ENCODE assay signal across 8 cellular contexts in the genomic region with DNA sequence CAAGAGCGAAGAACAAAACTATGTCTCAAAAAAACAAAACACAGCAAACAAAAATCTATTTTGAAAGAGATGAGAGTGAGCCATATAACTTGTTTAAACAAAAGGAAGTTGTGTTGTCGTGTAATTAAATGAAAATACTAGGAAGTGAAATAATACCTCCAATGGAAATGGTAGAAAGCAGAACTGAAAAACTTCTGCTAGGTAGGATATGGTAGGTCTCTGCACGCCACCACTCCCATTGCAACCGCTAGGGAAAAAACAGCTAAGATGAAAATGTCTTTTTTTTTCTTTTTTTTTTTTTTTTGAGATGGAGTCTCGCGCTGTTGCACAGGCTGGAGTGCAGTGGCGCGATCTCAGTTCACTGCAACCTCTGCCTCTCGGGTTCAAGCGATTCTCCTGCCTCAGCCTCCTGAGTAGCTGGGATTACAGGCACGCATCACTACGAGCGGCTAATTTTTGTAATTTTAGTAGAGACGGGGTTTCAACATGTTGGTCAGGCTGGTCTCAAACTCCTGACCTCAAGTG. TPM values are rescaled to one million over a fixed set of nuclear protein-coding genes. Genes with fewer than 3 reads are reported as not detected.
DNase-seq lines count a peak whose midpoint lies in the region; ATAC-seq and TF ChIP-seq lines count a peak whose summit lies in the region.
"Not testable (repeated sequence)": the region's sequence is repeated elsewhere in the genome, so short reads cannot be mapped to it uniquely, and the experiment has no call there.

No MANE protein-coding gene starts in this region.

- H3K36me3 ChIP-seq in neutrophil = peaks cover 56% of the 10 kb centered on the region

- H3K27ac Mint-ChIP-seq in activated B cell treated with CpG ODN at 0.5 μM for 24 hours = peak overlapping the region; percentile 87

- POLR2A ChIA-PET in activated B cell treated with CpG ODN at 0.5 μM for 24 hours (lab: Charles Lee) = interaction anchor here (0.6 to 12.7 kb wide), 6 partner anchors 12 to 509 kb away, joined by 3 to 213 read pairs (median 4); a partner anchor contains a TSS

- H3K27ac ChIP-seq in neutrophil = peak overlapping the region; percentile 60

- not testable (repeated sequence) for H3K27me3 Mint-ChIP-seq in activated B cell treated with CpG ODN at 0.5 μM for 24 hours

- H3K9me3 Mint-ChIP-seq in activated B cell treated with CpG ODN at 0.5 μM for 24 hours = not testable (repeated sequence)

- not testable (repeated sequence) for H3K4me1 ChIP-seq in neutrophil (ENCODE audit: control insufficient read depth in 1 of 2, insufficient read depth in 1 of 2, low read depth in 1 of 2, low read length in 1 of 2)

- H3K4me3 ChIP-seq in neutrophil (ENCODE audit: low read depth in 1 of 2, low read length in 1 of 2) = not testable (repeated sequence)

- H3K36me3 Mint-ChIP-seq in activated B cell treated with CpG ODN at 0.5 μM for 24 hours (ENCODE audit: low read depth) = peaks cover 20% of the 10 kb centered on the region

- H3K9me3 ChIP-seq in neutrophil = not testable (repeated sequence)

- peak; percentile 90 for DNase-seq in CD1c-positive myeloid dendritic cell (ENCODE audit: extremely low spot score)
- peak; percentile 83 for DNase-seq in GM20000 (ENCODE audit: low spot score)
- peak; percentile 75 for DNase-seq in NOMO-1 treated with dmso at 0.1 percent for 144 hours (lab: John Stamatoyannopoulos, UW; ENCODE audit: unreplicated experiment)
- not testable (repeated sequence) for DNase-seq in activated B cell treated with CpG ODN at 0.5 μM for 24 hours

- H3K4me3 Mint-ChIP-seq in activated B cell treated with CpG ODN at 0.5 μM for 24 hours = peak overlapping the region; percentile 69

- intact Hi-C loops in activated B cell treated with CpG ODN at 0.5 μM for 24 hours (cut with micrococcal nuclease) = not testable (repeated sequence)

- peak; percentile 65 for ATAC-seq in GM18511 (IDR thresholded peaks at IDR 0.05; ENCODE audit: unreplicated experiment)
- peak; percentile 57 for ATAC-seq in HG02840 (IDR thresholded peaks at IDR 0.05; ENCODE audit: low FRiP score, unreplicated experiment)
- peak; percentile 69 for ATAC-seq in HG03469 (IDR thresholded peaks at IDR 0.05; ENCODE audit: unreplicated experiment)
- ATAC-seq in activated B cell treated with CpG ODN at 0.5 μM for 24 hours (ENCODE audit: low read depth) = peak; percentile 88

- peaks cover 38% of the 10 kb centered on the region for H3K4me1 Mint-ChIP-seq in activated B cell treated with CpG ODN at 0.5 μM for 24 hours

- CTCF ChIA-PET in activated B cell treated with CpG ODN at 0.5 μM for 24 hours (lab: Charles Lee) = interaction anchor here (0.9 to 12.5 kb wide), 4 partner anchors 11 to 577 kb away, joined by 3 to 193 read pairs (median 16); a partner anchor contains a TSS

- TF ChIP-seq CTCF in GM20000 (IDR thresholded peaks at IDR 0.05; ENCODE audit: extremely low read depth, missing control alignments); activated B cell treated with CpG ODN at 0.5 μM for 24 hours (IDR thresholded peaks at IDR 0.05); neutrophil (IDR thresholded peaks at IDR 0.05): not testable (repeated sequence)

- not testable (repeated sequence) for H3K27me3 ChIP-seq in neutrophil

RNA-seq across cellular contexts. Expression of a gene that starts 5.9 kb away (rescaled TPM):
- total RNA-seq in activated B cell treated with CpG ODN at 0.5 μM for 24 hours = 115 and 133 TPM in 2 replicates

RNA-seq across cellular contexts. Expression of a gene that starts 12.9 kb away (rescaled TPM):
- 19.7 and 27.4 TPM in 2 replicates for total RNA-seq in activated B cell treated with CpG ODN at 0.5 μM for 24 hours

RNA-seq across cellular contexts. Expression of a gene that starts 28.8 kb away (rescaled TPM):
- 46.5 and 46.6 TPM in 2 replicates for total RNA-seq in activated B cell treated with CpG ODN at 0.5 μM for 24 hours

RNA-seq across cellular contexts. Expression of a gene that starts 35.2 kb away (rescaled TPM):
- 17.6 and 19.0 TPM in 2 replicates for total RNA-seq in activated B cell treated with CpG ODN at 0.5 μM for 24 hours

RNA-seq across cellular contexts. Expression of a gene that starts 37.9 kb away (rescaled TPM):
- total RNA-seq in activated B cell treated with CpG ODN at 0.5 μM for 24 hours = 72.8 and 73.2 TPM in 2 replicates
